In genomic region chr9:98708933-98709911, GRCh38 we compare ENCODE assay signal across 11 cellular contexts. TPM values are rescaled to one million over a fixed set of nuclear protein-coding genes. Genes with fewer than 3 reads are reported as not detected.
DNase-seq lines count a peak whose midpoint lies in the region; ATAC-seq, FAIRE-seq and TF ChIP-seq lines count a peak whose summit lies in the region.
"Had no signal": no experiment of that assay in that cellular context is flagged by ENCODE, and none has a peak within 500 bp of the region (broad histone marks: within the 10 kb centered on the region; RNA-seq: fewer than 3 reads in every experiment).

GABBR2 (minus strand) TSS chr9:98708935; CDS start chr9:98708737, 198 bp downstream.

- no peaks in the 10 kb centered on the region for H3K36me3 Mint-ChIP-seq in activated T-cell treated with anti-CD3 and anti-CD28 coated beads, Interleukin-2, amount 50 U/mL, for 4 hours (ENCODE audit: insufficient read depth)
- no peaks in the 10 kb centered on the region for H3K36me3 Mint-ChIP-seq in activated T-cell treated with anti-CD3 and anti-CD28 coated beads, Interleukin-2, amount 50 U/mL, for 72 hours (ENCODE audit: insufficient read depth in 2 of 2)
- H3K36me3 Mint-ChIP-seq in CD4-positive, alpha-beta memory T cell = no peaks in the 10 kb centered on the region

- H3K4me1 ChIP-seq in keratinocyte (ENCODE audit: control insufficient read depth, extremely low read depth, insufficient read depth, low read length) = no peaks in the 10 kb centered on the region
- peaks cover 3% of the 10 kb centered on the region for H3K4me1 ChIP-seq in thymus (ENCODE audit: control insufficient read depth, insufficient read depth, low read length)
- H3K4me1 ChIP-seq in CD4-positive, alpha-beta memory T cell (ENCODE audit: insufficient read depth, low read length) = no peaks in the 10 kb centered on the region

- POLR2A ChIA-PET in CD4-positive, alpha-beta memory T cell (lab: Charles Lee; ENCODE audit: partially characterized antibody) = no interaction called here

- 4% methylated on average over 111 of the region's 111 CpGs for WGBS in thymus

- H3K9me3 Mint-ChIP-seq in activated T-cell treated with anti-CD3 and anti-CD28 coated beads, Interleukin-2, amount 50 U/mL, for 4 hours = no peaks in the 10 kb centered on the region
- no peaks in the 10 kb centered on the region for H3K9me3 Mint-ChIP-seq in activated T-cell treated with anti-CD3 and anti-CD28 coated beads, Interleukin-2, amount 50 U/mL, for 72 hours
- peaks cover 0 to 4% (median 0%) of the 10 kb centered on the region in 8 donors for H3K9me3 Mint-ChIP-seq in CD4-positive, alpha-beta memory T cell

- H3K36me3 ChIP-seq in keratinocyte (ENCODE audit: control insufficient read depth in 2 of 2, extremely low read depth in 1 of 2, insufficient read depth in 2 of 2, low read length in 2 of 2) (no peaks in the 10 kb centered on the region), thymus (ENCODE audit: control insufficient read depth, insufficient read depth) (no peaks in the 10 kb centered on the region)
- no peaks in the 10 kb centered on the region for H3K36me3 ChIP-seq in CD4-positive, alpha-beta memory T cell (ENCODE audit: insufficient read depth, low read length)

- TF ChIP-seq CTCF in keratinocyte (optimal IDR thresholded peaks at IDR 0.05 in 1 of 3, IDR thresholded peaks at IDR 0.05 in 1 of 3, conservative IDR thresholded peaks at IDR 0.05 in 1 of 3; ENCODE audit: extremely low read depth in 1 of 3, insufficient read depth in 2 of 3, low read length in 3 of 3) = no peak

- dilution Hi-C loops in keratinocyte (cut with MboI; ENCODE audit: extremely low pct_ligation_motif_present, low sequenced_read_pairs) = no loop called here

- H3K27ac Mint-ChIP-seq in activated T-cell treated with anti-CD3 and anti-CD28 coated beads, Interleukin-2, amount 50 U/mL, for 72 hours = no peak within 1 kb of the TSS
- no peak within 1 kb of the TSS for H3K27ac Mint-ChIP-seq in CD4-positive, alpha-beta memory T cell

- H4K20me1 ChIP-seq in keratinocyte (ENCODE audit: control insufficient read depth, extremely low read depth, insufficient read depth, low read length) = no peaks in the 10 kb centered on the region

- H3K9me3 ChIP-seq in keratinocyte (ENCODE audit: control insufficient read depth, low read depth, low read length) (no peaks in the 10 kb centered on the region), thymus (ENCODE audit: control insufficient read depth) (no peaks in the 10 kb centered on the region)
- no peaks in the 10 kb centered on the region for H3K9me3 ChIP-seq in CD4-positive, alpha-beta memory T cell (ENCODE audit: control insufficient read depth in 1 of 2, low read length in 2 of 2)

- no peak for FAIRE-seq in keratinocyte (lab: Jason Lieb, UNC)

- intact Hi-C loops in CD4-positive, alpha-beta memory T cell (cut with micrococcal nuclease) = no loop called here

- H3K27me3 Mint-ChIP-seq in activated T-cell treated with anti-CD3 and anti-CD28 coated beads, Interleukin-2, amount 50 U/mL, for 4 hours (ENCODE audit: low read depth) = peaks cover 56% of the 10 kb centered on the region
- peaks cover 56% of the 10 kb centered on the region for H3K27me3 Mint-ChIP-seq in activated T-cell treated with anti-CD3 and anti-CD28 coated beads, Interleukin-2, amount 50 U/mL, for 72 hours (ENCODE audit: low read depth)
- peaks cover 45 to 47% of the 10 kb centered on the region in 2 donors for H3K27me3 Mint-ChIP-seq in CD4-positive, alpha-beta memory T cell

- H3K9ac ChIP-seq in keratinocyte (ENCODE audit: control insufficient read depth, extremely low read depth, insufficient read depth, low read length) = no peak within 1 kb of the TSS

- H3K79me2 ChIP-seq in keratinocyte (ENCODE audit: control insufficient read depth, insufficient read depth, low read length) = no peaks in the 10 kb centered on the region

- no peak within 1 kb of the TSS for H3K27ac ChIP-seq in keratinocyte (ENCODE audit: control insufficient read depth, insufficient read depth, low read length)
- no peak within 1 kb of the TSS for H3K27ac ChIP-seq in thymus (ENCODE audit: low read depth)
- no peak within 1 kb of the TSS for H3K27ac ChIP-seq in CD4-positive, alpha-beta memory T cell (ENCODE audit: low read depth, low read length)

- no peak within 1 kb of the TSS for H3K4me3 ChIP-seq in keratinocyte (ENCODE audit: control insufficient read depth in 2 of 3, extremely low read depth in 1 of 3, insufficient read depth in 2 of 3, low read depth in 1 of 3, low read length in 3 of 3)
- H3K4me3 ChIP-seq in thymus (ENCODE audit: low read length) = peak within 1 kb of the TSS; percentile 23
- H3K4me3 ChIP-seq in CD4-positive, alpha-beta memory T cell (ENCODE audit: low read length in 2 of 2) = no peak within 1 kb of the TSS

- peaks cover 48% of the 10 kb centered on the region for H3K27me3 ChIP-seq in keratinocyte (ENCODE audit: control insufficient read depth, extremely low read depth, insufficient read depth, low read length)
- H3K27me3 ChIP-seq in thymus (ENCODE audit: control insufficient read depth, insufficient read depth) = peaks cover 54% of the 10 kb centered on the region
- H3K27me3 ChIP-seq in CD4-positive, alpha-beta memory T cell (ENCODE audit: insufficient read depth, low read length) = no peaks in the 10 kb centered on the region

- CTCF ChIA-PET in CD4-positive, alpha-beta memory T cell (lab: Charles Lee; ENCODE audit: partially characterized antibody) = no interaction called here

- H3K4me2 ChIP-seq in keratinocyte (ENCODE audit: control insufficient read depth, extremely low read depth, insufficient read depth, low read depth, low read length) = peak within 1 kb of the TSS; percentile 22

- peak; percentile 16 to 25 for ATAC-seq in activated T-cell treated with anti-CD3 and anti-CD28 coated beads, Interleukin-2, amount 50 U/mL, for 4 hours
- ATAC-seq in activated T-cell treated with anti-CD3 and anti-CD28 coated beads, Interleukin-2, amount 50 U/mL, for 72 hours (replicated peaks in 1 of 2) = peak in 1 of 2 donors; percentile 11
- ATAC-seq in GM21390 (IDR thresholded peaks at IDR 0.05; ENCODE audit: unreplicated experiment) = no peak

- H3K4me1 Mint-ChIP-seq in activated T-cell treated with anti-CD3 and anti-CD28 coated beads, Interleukin-2, amount 50 U/mL, for 4 hours (ENCODE audit: low read depth) = peaks cover 2% of the 10 kb centered on the region
- no peaks in the 10 kb centered on the region for H3K4me1 Mint-ChIP-seq in activated T-cell treated with anti-CD3 and anti-CD28 coated beads, Interleukin-2, amount 50 U/mL, for 72 hours (ENCODE audit: low read depth)
- H3K4me1 Mint-ChIP-seq in CD4-positive, alpha-beta memory T cell = peaks cover 1 to 11% (median 4%) of the 10 kb centered on the region in 4 donors

- H2AFZ ChIP-seq in keratinocyte (ENCODE audit: control insufficient read depth, low read length) = no peak within 1 kb of the TSS

- H3K9me1 ChIP-seq in keratinocyte (ENCODE audit: control insufficient read depth, extremely low read depth, insufficient read depth, low read length) = no peaks in the 10 kb centered on the region

- H3K4me3 Mint-ChIP-seq in activated T-cell treated with anti-CD3 and anti-CD28 coated beads, Interleukin-2, amount 50 U/mL, for 4 hours = no peak within 1 kb of the TSS
- H3K4me3 Mint-ChIP-seq in activated T-cell treated with anti-CD3 and anti-CD28 coated beads, Interleukin-2, amount 50 U/mL, for 72 hours = peak within 1 kb of the TSS; percentile 47 to 67
- peak within 1 kb of the TSS in 3 of 8 donors; percentile 8 to 35 (median 32) for H3K4me3 Mint-ChIP-seq in CD4-positive, alpha-beta memory T cell

- DNase-seq in activated T-cell treated with anti-CD3 and anti-CD28 coated beads, Interleukin-2, amount 50 U/mL, for 4 hours = no peak
- DNase-seq in activated T-cell treated with anti-CD3 and anti-CD28 coated beads for 4 hours = no peak
- no peak for DNase-seq in activated T-cell treated with anti-CD3 and anti-CD28 coated beads, Interleukin-2, amount 50 U/mL, for 72 hours
- no peak for DNase-seq in keratinocyte (ENCODE audit: low read depth, low spot score)
- DNase-seq in DMS79 (lab: John Stamatoyannopoulos, UW) = no peak
- DNase-seq in CD4-positive, alpha-beta memory T cell = no peak
- DNase-seq: effector CD4-positive, alpha-beta T cell; GDM1; T-helper 1 cell had no signal

RNA-seq across cellular contexts. Expression of gene GABBR2, which starts in this region (rescaled TPM):
- total RNA-seq in activated T-cell treated with anti-CD3 and anti-CD28 coated beads, Interleukin-2, amount 50 U/mL, for 4 hours = not detected
- not detected for total RNA-seq in activated T-cell treated with anti-CD3 and anti-CD28 coated beads, Interleukin-2, amount 50 U/mL, for 72 hours
- 0.01 TPM in 1 of 3 replicates, not detected in the others for polyA plus RNA-seq in keratinocyte
- polyA plus RNA-seq in keratinocyte (2011; ENCODE audit: low read depth) = 0.32 TPM
- polyA plus RNA-seq in keratinocyte (2011; cell fraction: cytosol; rRNA removed) = not detected in 2 replicates
- not detected in 2 replicates for polyA plus RNA-seq in keratinocyte (2011; cell fraction: nucleus; rRNA removed)
- 0.08 TPM in 1 of 2 replicates, not detected in the other for polyA plus RNA-seq in keratinocyte (2012; ENCODE audit: low replicate concordance)
- polyA minus RNA-seq in keratinocyte = not detected in 3 replicates
- not detected for polyA minus RNA-seq in keratinocyte (2011; cell fraction: cytosol; rRNA and poly(A)+ RNA removed)
- polyA minus RNA-seq in keratinocyte (2011; cell fraction: nucleus; rRNA and poly(A)+ RNA removed) = not detected in 2 replicates
- polyA plus RNA-seq in thymus = 0.14 TPM
- not detected for total RNA-seq in CD4-positive, alpha-beta memory T cell
- not detected for polyA plus RNA-seq in CD4-positive, alpha-beta memory T cell

Comparison
In these comparisons a context has a peak if more than half of its experiments do, and no peak if none do; other contexts are left out.
1. Peak in ATAC-seq in activated T-cell treated with anti-CD3 and anti-CD28 coated beads, Interleukin-2, amount 50 U/mL, for 4 hours; RNA of the gene not detected or under 1 TPM.